Comparison of ENCODE assay signal across 18 cellular contexts in genomic region chr4:33149658-33150057, GRCh38.
DNase-seq lines count a peak whose midpoint lies in the region; ATAC-seq and TF ChIP-seq lines count a peak whose summit lies in the region.
"Had no signal": no experiment of that assay in that cellular context is flagged by ENCODE, and none has a peak within 500 bp of the region (broad histone marks: within the 10 kb centered on the region; RNA-seq: fewer than 3 reads in every experiment).

No MANE protein-coding gene starts in this region.

- no peaks in the 10 kb centered on the region for H3K79me2 ChIP-seq in smooth muscle cell (ENCODE audit: low read depth)

- H3K9me3 ChIP-seq in adipocyte (ENCODE audit: control insufficient read depth, low read length) = no peaks in the 10 kb centered on the region
- no peaks in the 10 kb centered on the region for H3K9me3 ChIP-seq in smooth muscle cell (replicated peaks; ENCODE audit: low read depth)
- H3K9me3 ChIP-seq: BE2C, SJSA1 had no signal

- no peak overlapping the region for H3K9ac ChIP-seq in adipocyte (ENCODE audit: low read length)
- no peak overlapping the region for H3K9ac ChIP-seq in smooth muscle cell (ENCODE audit: low read depth)

- H3K36me3 ChIP-seq in adipocyte (ENCODE audit: control insufficient read depth, insufficient read depth, low read length, severe bottlenecking) = no peaks in the 10 kb centered on the region
- no peaks in the 10 kb centered on the region for H3K36me3 ChIP-seq in smooth muscle cell (ENCODE audit: low read depth)
- H3K36me3 ChIP-seq: BE2C, SJSA1 had no signal

- peak; percentile 92 for ATAC-seq in foreskin keratinocyte

- no peak overlapping the region for H3K4me2 ChIP-seq in smooth muscle cell

- H4K20me1 ChIP-seq in smooth muscle cell (ENCODE audit: low read depth) = no peaks in the 10 kb centered on the region

- no peaks in the 10 kb centered on the region for H3F3A ChIP-seq in smooth muscle cell (ENCODE audit: low read depth)

- DNase-seq in NCI-H748 (lab: John Stamatoyannopoulos, UW; ENCODE audit: unreplicated experiment) (peak; percentile 4), NCI-H748 treated with DMSO at 0.1 percent for 48 hours (lab: John Stamatoyannopoulos, UW) (no peak), adipocyte (ENCODE audit: low read depth) (peak; percentile 13), foreskin keratinocyte (peak; percentile 71 to 86), smooth muscle cell (lab: John Stamatoyannopoulos, UW; ENCODE audit: unreplicated experiment) (no peak), cerebellar cortex (ENCODE audit: low spot score) (no peak), NCI-H187 (lab: John Stamatoyannopoulos, UW) (no peak)
- no peak for DNase-seq in stimulated activated CD8-positive, alpha-beta memory T cell treated with anti-CD3 and anti-CD28 coated beads, Interleukin-4, amount 100 ng/mL, for 48 hours
- DNase-seq: 8988T; BE2C; Calu3; CD4-positive, alpha-beta T cell; DMS53; NCI-H1417 treated with DMSO at 0.1 percent for 48 hours; NCI-H2029 treated with DMSO at 0.1 percent for 48 hours; NCI-H524 treated with DMSO at 0.1 percent for 48 hours had no signal

- H3K4me3 ChIP-seq in adipocyte (ENCODE audit: low read length) (no peak overlapping the region), smooth muscle cell (no peak overlapping the region)
- H3K4me3 ChIP-seq: SJSA1 had no signal

- no peaks in the 10 kb centered on the region for H3K4me1 ChIP-seq in adipocyte (ENCODE audit: control insufficient read depth, insufficient read depth, low read length)
- peaks cover 10% of the 10 kb centered on the region for H3K4me1 ChIP-seq in foreskin keratinocyte
- no peaks in the 10 kb centered on the region for H3K4me1 ChIP-seq in smooth muscle cell (ENCODE audit: low read depth)
- H3K4me1 ChIP-seq: BE2C, SJSA1 had no signal

- H2AFZ ChIP-seq in smooth muscle cell (ENCODE audit: low read depth) = peak overlapping the region; percentile 11

- H3K27ac ChIP-seq in foreskin keratinocyte (no peak overlapping the region), smooth muscle cell (ENCODE audit: low read depth) (no peak overlapping the region)
- H3K27ac ChIP-seq: RWPE1, SJSA1 had no signal

- no peak for TF ChIP-seq CTCF in foreskin keratinocyte (conservative IDR thresholded peaks at IDR 0.05)
- TF ChIP-seq CTCF in smooth muscle cell (IDR thresholded peaks at IDR 0.05; ENCODE audit: borderline replicate concordance, insufficient read depth, poor library complexity, severe bottlenecking) = no peak

- WGBS in smooth muscle cell (ENCODE audit: low lambda C conversion rate) = 76% methylated on average over 1 of the region's 1 CpG

- H3K27me3 ChIP-seq in adipocyte (replicated peaks; ENCODE audit: control insufficient read depth, insufficient read depth, low read length) (no peaks in the 10 kb centered on the region), foreskin keratinocyte (no peaks in the 10 kb centered on the region), smooth muscle cell (ENCODE audit: low read depth) (no peaks in the 10 kb centered on the region)
- H3K27me3 ChIP-seq: BE2C, SJSA1 had no signal

Comparison
In these comparisons a context has a peak if more than half of its experiments do, and no peak if none do; other contexts are left out.
1. DNase-seq: peak in NCI-H748 (single experiment), adipocyte (single experiment) and foreskin keratinocyte (2 of 2); none in NCI-H748 treated with DMSO at 0.1 percent for 48 hours (single experiment), smooth muscle cell (single experiment), cerebellar cortex (single experiment), stimulated activated CD8-positive, alpha-beta memory T cell treated with anti-CD3 and anti-CD28 coated beads, Interleukin-4, amount 100 ng/mL, for 48 hours (single experiment) and NCI-H187 (0 of 2).